In the genomic region with DNA sequence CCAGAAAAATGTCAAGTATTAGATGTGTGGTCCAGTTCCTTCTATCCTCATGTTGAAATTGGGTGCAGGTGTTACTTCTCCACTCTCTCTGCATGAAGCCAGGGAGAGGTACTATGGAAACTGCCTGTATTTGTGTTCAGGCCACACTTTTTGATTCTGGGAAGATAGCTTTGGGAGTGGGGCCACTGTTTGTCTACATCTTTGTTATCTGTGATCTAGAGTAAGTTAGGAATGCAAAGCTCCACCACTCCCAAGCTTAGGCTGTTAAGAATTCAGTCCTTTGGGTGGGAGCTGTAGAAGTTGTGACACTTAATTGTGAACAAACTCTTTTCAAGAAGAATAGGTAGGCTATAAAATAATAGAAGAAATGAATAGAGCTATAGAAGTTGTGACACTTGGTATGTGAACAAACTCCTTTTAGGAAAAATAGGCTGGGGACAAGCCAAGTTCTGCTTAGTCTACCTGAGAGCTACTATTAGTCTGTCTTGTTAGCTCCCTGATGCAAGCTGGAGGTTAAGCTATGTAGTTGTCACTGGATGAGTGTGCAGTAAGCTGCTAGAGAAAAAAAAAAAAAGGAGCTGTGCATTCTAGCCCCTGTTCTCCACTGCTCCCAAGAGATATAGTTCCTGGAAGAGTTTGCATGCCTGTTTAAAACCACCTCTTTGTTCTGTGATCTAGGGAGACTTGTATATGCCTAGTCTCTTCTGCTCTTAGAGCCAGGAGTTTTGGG, we compare ENCODE assay signal across 27 cellular contexts. TPM values are rescaled to one million over a fixed set of nuclear protein-coding genes. Genes with fewer than 3 reads are reported as not detected.
"Had no signal": no experiment of that assay in that cellular context is flagged by ENCODE, and none has a peak within 500 bp of the region (broad histone marks: within the 10 kb centered on the region; RNA-seq: fewer than 3 reads in every experiment).

No MANE protein-coding gene starts in this region.

- H3K27ac Mint-ChIP-seq: mesothelial cell of epicardium; natural killer cell; stimulated activated naive B cell treated with anti-CD40 and anti-IgM and Interleukin-4, amounts not matched to agents 10 μg/mL and 1 μg/mL and 100 μg/mL, for 72 hours; stimulated activated naive CD8-positive, alpha-beta T cell treated with anti-CD3 and anti-CD28 coated beads, Interleukin-15, amount 100 ng/mL, for 72 hours had no signal

- H3K4me3 Mint-ChIP-seq: mesothelial cell of epicardium; natural killer cell; stimulated activated naive B cell treated with anti-CD40 and anti-IgM and Interleukin-4, amounts not matched to agents 10 μg/mL and 1 μg/mL and 100 μg/mL, for 72 hours; stimulated activated naive CD8-positive, alpha-beta T cell treated with anti-CD3 and anti-CD28 coated beads, Interleukin-15, amount 100 ng/mL, for 72 hours had no signal

- H3K27me3 Mint-ChIP-seq: stimulated activated naive B cell treated with anti-CD40 and anti-IgM and Interleukin-4, amounts not matched to agents 10 μg/mL and 1 μg/mL and 100 μg/mL, for 72 hours; stimulated activated naive CD8-positive, alpha-beta T cell treated with anti-CD3 and anti-CD28 coated beads, Interleukin-15, amount 100 ng/mL, for 72 hours had no signal

- ATAC-seq: left lobe of liver; natural killer cell; psoas muscle; sciatic nerve; stimulated activated naive B cell treated with anti-CD40 and anti-IgM and Interleukin-4, amounts not matched to agents 10 μg/mL and 1 μg/mL and 100 μg/mL, for 72 hours; stimulated activated naive CD8-positive, alpha-beta T cell treated with anti-CD3 and anti-CD28 coated beads, Interleukin-15, amount 100 ng/mL, for 72 hours had no signal

- H3K27me3 ChIP-seq: colonic mucosa, testis, tibial nerve had no signal

- H3K4me1 Mint-ChIP-seq: natural killer cell; stimulated activated naive B cell treated with anti-CD40 and anti-IgM and Interleukin-4, amounts not matched to agents 10 μg/mL and 1 μg/mL and 100 μg/mL, for 72 hours; stimulated activated naive CD8-positive, alpha-beta T cell treated with anti-CD3 and anti-CD28 coated beads, Interleukin-15, amount 100 ng/mL, for 72 hours had no signal

- H3K36me3 Mint-ChIP-seq: mesothelial cell of epicardium; natural killer cell; stimulated activated naive B cell treated with anti-CD40 and anti-IgM and Interleukin-4, amounts not matched to agents 10 μg/mL and 1 μg/mL and 100 μg/mL, for 72 hours had no signal

- H3K4me3 ChIP-seq: colonic mucosa, psoas muscle, skin epidermis, testis, tibial nerve had no signal

- H3K9me3 ChIP-seq: colonic mucosa, psoas muscle, testis had no signal

- H3K36me3 ChIP-seq: colonic mucosa, tibial nerve had no signal

- H3K4me1 ChIP-seq: colonic mucosa, psoas muscle, testis, tibial nerve had no signal

- H3K27ac ChIP-seq: colonic mucosa, psoas muscle, skin epidermis, testis, tibial nerve had no signal

- DNase-seq: colonic mucosa; effector CD4-positive, alpha-beta T cell; foreskin melanocyte; head of caudate nucleus; hippocampal formation; kidney glomerular epithelial cell; mammary epithelial cell; natural killer cell; psoas muscle; retina; stimulated activated CD4-positive, alpha-beta T cell treated with anti-CD3 and anti-CD28 coated beads, Interleukin-2, amount 100 ng/mL, for 24 hours; stimulated activated CD4-positive, alpha-beta T cell treated with anti-CD3 and anti-CD28 coated beads, Interleukin-4, amount 100 ng/mL, for 4 hours; stimulated activated naive B cell treated with anti-CD40 and anti-IgM and Interleukin-4, amounts not matched to agents 10 μg/mL and 1 μg/mL and 100 μg/mL, for 72 hours; stimulated activated naive CD8-positive, alpha-beta T cell treated with anti-CD3 and anti-CD28 coated beads, Interleukin-15, amount 100 ng/mL, for 72 hours; testis had no signal

RNA-seq across cellular contexts. Expression of a gene that starts 7.1 kb away (rescaled TPM):
- total RNA-seq: cerebellum, colonic mucosa, dermis microvascular lymphatic vessel endothelial cell, left lobe of liver, lower leg skin, mammary epithelial cell, mesothelial cell of epicardium, mucosa of gallbladder, myocyte, natural killer cell, psoas muscle, subcutaneous adipose tissue, tibial nerve had no signal
- polyA plus RNA-seq: esophagus, mammary epithelial cell, psoas muscle had no signal
